In genomic region chr9:100216178-100216787, GRCh38 we compare ENCODE assay signal across 8 cellular contexts.
DNase-seq lines count a peak whose midpoint lies in the region; ATAC-seq, FAIRE-seq and TF ChIP-seq lines count a peak whose summit lies in the region.

No MANE protein-coding gene starts in this region.

- H3K4me2 ChIP-seq in H1 (ENCODE audit: insufficient read depth in 1 of 2, low read depth in 2 of 2, low read length in 2 of 2): no peak overlapping the region

- H3K18ac ChIP-seq in H1 (ENCODE audit: extremely low read depth, low read length): no peak overlapping the region

- no peaks in the 10 kb centered on the region for H3K4me1 Mint-ChIP-seq in Calu3 (ENCODE audit: low read depth, unreplicated experiment)
- peaks cover 14% of the 10 kb centered on the region for H3K4me1 Mint-ChIP-seq in activated CD4-positive, alpha-beta T cell treated with anti-CD3 and anti-CD28 coated beads, Interleukin-2, amount 10 ng/mL, durations not matched to agents 7 days and 5 days
- H3K4me1 Mint-ChIP-seq in stimulated activated memory B cell treated with anti-CD40 and anti-IgM and Interleukin-4, amounts not matched to agents 10 μg/mL and 1 μg/mL and 100 μg/mL, for 72 hours: peaks cover 12% of the 10 kb centered on the region

- H2BK5ac ChIP-seq in H1 (ENCODE audit: low read depth, low read length): peak overlapping the region; percentile 6; the same call in 1 of the 2 replicates

- H4K20me1 ChIP-seq in H1 (replicated peaks in 1 of 2; ENCODE audit: control insufficient read depth in 1 of 2, insufficient read depth in 2 of 2, low read length in 2 of 2): no peaks in the 10 kb centered on the region

- no peaks in the 10 kb centered on the region for H3K79me2 ChIP-seq in H1 (ENCODE audit: control insufficient read depth in 1 of 2, insufficient read depth in 2 of 2, low read length in 2 of 2)

- H2BK12ac ChIP-seq in H1 (ENCODE audit: low read depth, low read length): no peak overlapping the region

- no peaks in the 10 kb centered on the region for H3K23me2 ChIP-seq in H1 (ENCODE audit: low read depth, low read length)

- H4K91ac ChIP-seq in H1 (replicated peaks; ENCODE audit: insufficient read length, low read length): no peak overlapping the region

- H3K27me3 Mint-ChIP-seq in Calu3 (ENCODE audit: unreplicated experiment): no peaks in the 10 kb centered on the region
- no peaks in the 10 kb centered on the region for H3K27me3 Mint-ChIP-seq in activated CD4-positive, alpha-beta T cell treated with anti-CD3 and anti-CD28 coated beads, Interleukin-2, amount 10 ng/mL, durations not matched to agents 7 days and 5 days
- H3K27me3 Mint-ChIP-seq in stimulated activated memory B cell treated with anti-CD40 and anti-IgM and Interleukin-4, amounts not matched to agents 10 μg/mL and 1 μg/mL and 100 μg/mL, for 72 hours: no peaks in the 10 kb centered on the region

- ATAC-seq in GM21390 (IDR thresholded peaks at IDR 0.05; ENCODE audit: unreplicated experiment): peak; percentile 63
- peak; percentile 87 for ATAC-seq in mucosa of descending colon
- peak; percentile 79 for ATAC-seq in stimulated activated memory B cell treated with anti-CD40 and anti-IgM and Interleukin-4, amounts not matched to agents 10 μg/mL and 1 μg/mL and 100 μg/mL, for 72 hours

- peak; percentile 42 for DNase-seq in Calu3
- DNase-seq in LNCaP clone FGC (ENCODE audit: low read depth): peak; percentile 28
- DNase-seq in activated CD4-positive, alpha-beta T cell treated with anti-CD3 and anti-CD28 coated beads, Interleukin-2, amount 10 ng/mL, durations not matched to agents 7 days and 5 days: peak; percentile 44
- DNase-seq in H1 (ENCODE audit: low read depth in 1 of 2, low spot score in 2 of 2): peak; percentile 58 to 87
- DNase-seq in mucosa of descending colon: peak in 2 of 3 donors; percentile 31 to 82
- no peak for DNase-seq in 8988T

- peak; percentile 94 to 95 for TF ChIP-seq RAD21 in H1 (IDR thresholded peaks at IDR 0.05 in 1 of 2, conservative IDR thresholded peaks at IDR 0.05 in 1 of 2; ENCODE audit: low read depth in 2 of 2, low read length in 2 of 2)

- peak; percentile 94 for FAIRE-seq in H1 (lab: Jason Lieb, UNC)

- H3K4me1 ChIP-seq in H1 (replicated peaks in 1 of 4; ENCODE audit: control insufficient read depth in 3 of 4, insufficient read depth in 4 of 4, low read length in 3 of 4): no peaks in the 10 kb centered on the region
- no peaks in the 10 kb centered on the region for H3K4me1 ChIP-seq in mucosa of descending colon (ENCODE audit: low read depth)

- 66% methylated on average over 4 of the region's 4 CpGs; no CpG with 5 or more reads in 1 of the 2 experiments for WGBS in H1 (ENCODE audit: extremely low coverage in 1 of 2, insufficient coverage in 1 of 2, insufficient read length in 1 of 2, insufficient replicate concordance in 2 of 2, low coverage in 1 of 2, low lambda C conversion rate in 2 of 2, missing lambda C conversion rate in 1 of 2), 2 experiments

- H3K79me1 ChIP-seq in H1 (ENCODE audit: low read depth, low read length): no peaks in the 10 kb centered on the region

- no peak overlapping the region for H2BK120ac ChIP-seq in H1 (replicated peaks; ENCODE audit: low read depth, low read length)

- H3K36me3 Mint-ChIP-seq in Calu3 (ENCODE audit: insufficient read depth, unreplicated experiment): no peaks in the 10 kb centered on the region
- H3K36me3 Mint-ChIP-seq in activated CD4-positive, alpha-beta T cell treated with anti-CD3 and anti-CD28 coated beads, Interleukin-2, amount 10 ng/mL, durations not matched to agents 7 days and 5 days (ENCODE audit: low read depth): peaks cover 5% of the 10 kb centered on the region
- H3K36me3 Mint-ChIP-seq in stimulated activated memory B cell treated with anti-CD40 and anti-IgM and Interleukin-4, amounts not matched to agents 10 μg/mL and 1 μg/mL and 100 μg/mL, for 72 hours: no peaks in the 10 kb centered on the region

- POLR2A ChIA-PET in activated CD4-positive, alpha-beta T cell treated with anti-CD3 and anti-CD28 coated beads, Interleukin-2, amount 10 ng/mL, durations not matched to agents 7 days and 5 days (lab: Charles Lee): no interaction called here
- POLR2A ChIA-PET in H1 (lab: Charles Lee; ENCODE audit: partially characterized antibody): interaction anchor here (1.0 kb wide), 1 partner anchor 80 kb away, joined by 3 read pairs; no protein-coding TSS in a partner anchor

- no peak for TF ChIP-seq POLR2A in H1 (IDR thresholded peaks at IDR 0.05; ENCODE audit: control extremely low read depth in 1 of 2, low read depth in 2 of 2, low read length in 2 of 2)

- H2BK15ac ChIP-seq in H1 (ENCODE audit: low read length): no peak overlapping the region

- H4K5ac ChIP-seq in H1 (ENCODE audit: insufficient read length, low read depth, low read length): no peak overlapping the region

- CTCF ChIA-PET in Calu3 (lab: Charles Lee): no interaction called here
- CTCF ChIA-PET in activated CD4-positive, alpha-beta T cell treated with anti-CD3 and anti-CD28 coated beads, Interleukin-2, amount 10 ng/mL, durations not matched to agents 7 days and 5 days (lab: Charles Lee): interaction anchor here (0.6 to 0.7 kb wide), 2 partner anchors 20 to 392 kb away, joined by 3 read pairs; no protein-coding TSS in a partner anchor
- CTCF ChIA-PET in H1 (lab: Charles Lee; ENCODE audit: partially characterized antibody): interaction anchor here (0.5 to 2.5 kb wide), 26 partner anchors 11 to 1052 kb away, joined by 3 to 15 read pairs (median 3); no protein-coding TSS in a partner anchor

- no peak overlapping the region for H3K4me3 Mint-ChIP-seq in Calu3 (ENCODE audit: low read depth, unreplicated experiment)
- H3K4me3 Mint-ChIP-seq in activated CD4-positive, alpha-beta T cell treated with anti-CD3 and anti-CD28 coated beads, Interleukin-2, amount 10 ng/mL, durations not matched to agents 7 days and 5 days: no peak overlapping the region
- no peak overlapping the region for H3K4me3 Mint-ChIP-seq in stimulated activated memory B cell treated with anti-CD40 and anti-IgM and Interleukin-4, amounts not matched to agents 10 μg/mL and 1 μg/mL and 100 μg/mL, for 72 hours

- H3K9me3 ChIP-seq in H1 (ENCODE audit: insufficient read depth in 2 of 2, low read depth in 1 of 2, low read length in 1 of 2) (no peaks in the 10 kb centered on the region), mucosa of descending colon (no peaks in the 10 kb centered on the region)

- H3K36me3 ChIP-seq in H1 (ENCODE audit: control insufficient read depth in 2 of 4, insufficient read depth in 4 of 4, low read length in 3 of 4): no peaks in the 10 kb centered on the region
- no peaks in the 10 kb centered on the region for H3K36me3 ChIP-seq in mucosa of descending colon (ENCODE audit: low read depth)

- no peak overlapping the region for H3K4me3 ChIP-seq in LNCaP clone FGC (ENCODE audit: low read depth, low read length)
- H3K4me3 ChIP-seq in H1 (ENCODE audit: extremely low read depth in 1 of 4, insufficient read depth in 2 of 4, low read depth in 3 of 4, low read length in 4 of 4): no peak overlapping the region
- H3K4me3 ChIP-seq in mucosa of descending colon: no peak overlapping the region

- H2AK5ac ChIP-seq in H1 (ENCODE audit: low read depth, low read length): no peak overlapping the region

- no peak overlapping the region for H3K27ac Mint-ChIP-seq in Calu3 (ENCODE audit: unreplicated experiment)
- no peak overlapping the region for H3K27ac Mint-ChIP-seq in activated CD4-positive, alpha-beta T cell treated with anti-CD3 and anti-CD28 coated beads, Interleukin-2, amount 10 ng/mL, durations not matched to agents 7 days and 5 days
- H3K27ac Mint-ChIP-seq in stimulated activated memory B cell treated with anti-CD40 and anti-IgM and Interleukin-4, amounts not matched to agents 10 μg/mL and 1 μg/mL and 100 μg/mL, for 72 hours: no peak overlapping the region

- no peak overlapping the region for H3K14ac ChIP-seq in H1 (ENCODE audit: insufficient read length)

- H3K56ac ChIP-seq in H1 (replicated peaks; ENCODE audit: insufficient read length, low read depth, low read length): no peak overlapping the region

- BruUV-seq in Calu3 (replicated peaks; lab: Mats Ljungman, UMichigan): no TSS peak

- intact Hi-C loops in Calu3 (cut with micrococcal nuclease; ENCODE audit: unreplicated experiment) (no loop called here), mucosa of descending colon (cut with DNase I, micrococcal nuclease) (loop anchor here in 1 of 2 donors (5.0 kb wide), 1 partner anchor 189 kb away; no protein-coding TSS in a partner anchor)

- H2AFZ ChIP-seq in H1 (ENCODE audit: low read length): no peak overlapping the region

- H3K9me3 Mint-ChIP-seq in Calu3 (ENCODE audit: low read depth, unreplicated experiment): no peaks in the 10 kb centered on the region
- H3K9me3 Mint-ChIP-seq in activated CD4-positive, alpha-beta T cell treated with anti-CD3 and anti-CD28 coated beads, Interleukin-2, amount 10 ng/mL, durations not matched to agents 7 days and 5 days: no peaks in the 10 kb centered on the region
- H3K9me3 Mint-ChIP-seq in stimulated activated memory B cell treated with anti-CD40 and anti-IgM and Interleukin-4, amounts not matched to agents 10 μg/mL and 1 μg/mL and 100 μg/mL, for 72 hours: no peaks in the 10 kb centered on the region

- H2BK20ac ChIP-seq in H1 (ENCODE audit: low read length): no peak overlapping the region

- TF ChIP-seq EP300 in H1 (IDR thresholded peaks at IDR 0.05; ENCODE audit: borderline replicate concordance in 1 of 2, low read depth in 2 of 2, low read length in 2 of 2): no peak

- no peak overlapping the region for H3K4ac ChIP-seq in H1 (replicated peaks; ENCODE audit: insufficient read length, low read depth, low read length)

- H3K23ac ChIP-seq in H1 (ENCODE audit: insufficient read length): no peak overlapping the region

- no peak overlapping the region for H4K8ac ChIP-seq in H1 (ENCODE audit: extremely low read depth, insufficient read depth, low read length)

- H3K9ac ChIP-seq in H1 (replicated peaks in 1 of 4; ENCODE audit: extremely low read depth in 1 of 4, low read depth in 3 of 4, low read length in 3 of 4): no peak overlapping the region

- TF ChIP-seq CTCF in Calu3 (IDR thresholded peaks at IDR 0.05; ENCODE audit: unreplicated experiment): no peak
- peak; percentile 79 for TF ChIP-seq CTCF in LNCaP clone FGC (IDR thresholded peaks at IDR 0.05; ENCODE audit: control insufficient read depth, extremely low read depth, insufficient read depth)
- peak; percentile 71 to 94 (median 88) for TF ChIP-seq CTCF in H1 (IDR thresholded peaks at IDR 0.05; ENCODE audit: control extremely low read depth in 1 of 3, insufficient read depth in 1 of 3, low read depth in 1 of 3, low read length in 3 of 3)
- TF ChIP-seq CTCF in mucosa of descending colon (IDR thresholded peaks at IDR 0.05): peak; percentile 49

- no peak overlapping the region for H3K27ac ChIP-seq in H1 (ENCODE audit: low read depth, low read length)

- H3K27me3 ChIP-seq in H1 (replicated peaks in 1 of 4; ENCODE audit: control insufficient read depth in 3 of 4, extremely low read depth in 1 of 4, insufficient read depth in 3 of 4, low read length in 3 of 4): no peaks in the 10 kb centered on the region

TF ChIP-seq in H1, 55 proteins besides CTCF, POLR2A, EP300 and RAD21:
- TF ChIP-seq SIN3A (conservative IDR thresholded peaks at IDR 0.05 in 1 of 2, IDR thresholded peaks at IDR 0.05 in 1 of 2; ENCODE audit: low read depth in 1 of 2, low read length in 2 of 2): 0 out of 4 replicates have a peak, but pooled peaks of 1 of the 2 experiments have one; percentile 22
- no peak for TF ChIP-seq ASH2L (IDR thresholded peaks at IDR 0.05; ENCODE audit: low read length)
